12 cellular contexts compared by ENCODE assay signal in genomic region chr19:38708413-38709024, GRCh38. TPM values are rescaled to one million over a fixed set of nuclear protein-coding genes. Genes with fewer than 3 reads are reported as not detected.
DNase-seq lines count a peak whose midpoint lies in the region; ATAC-seq and TF ChIP-seq lines count a peak whose summit lies in the region.
"Had no signal": no experiment of that assay in that cellular context is flagged by ENCODE, and none has a peak within 500 bp of the region (broad histone marks: within the 10 kb centered on the region; RNA-seq: fewer than 3 reads in every experiment).

No MANE protein-coding gene starts in this region.

- no peak overlapping the region for H3K4ac ChIP-seq in mesenchymal stem cell (ENCODE audit: low read depth in 1 of 2, low read length in 2 of 2)

- H2AFZ ChIP-seq in mesenchymal stem cell (ENCODE audit: low read depth, low read length) (no peak overlapping the region), neural progenitor cell (replicated peaks) (no peak overlapping the region)

- H2BK12ac ChIP-seq in mesenchymal stem cell (ENCODE audit: low read length in 2 of 2), result no peak overlapping the region

- H3K18ac ChIP-seq in mesenchymal stem cell (ENCODE audit: low read depth in 1 of 2, low read length in 2 of 2), result peak overlapping the region in 1 of 2 experiments; percentile 50

- CTCF ChIA-PET in RWPE1 (lab: Yijun Ruan, JAX) (no interaction called here), T-cell (lab: Charles Lee) (no interaction called here)

- TF ChIP-seq CTCF in RWPE1 (conservative IDR thresholded peaks at IDR 0.05; ENCODE audit: low read depth), result no peak
- TF ChIP-seq CTCF in chondrocyte (IDR thresholded peaks at IDR 0.05), result no peak
- no peak for TF ChIP-seq CTCF in thoracic aorta (IDR thresholded peaks at IDR 0.05)
- no peak for TF ChIP-seq CTCF in neural progenitor cell (IDR thresholded peaks at IDR 0.05)

- H4K20me1 ChIP-seq in neural progenitor cell (ENCODE audit: low read depth), result peaks cover 9% of the 10 kb centered on the region

- H3K9me3 ChIP-seq in mesenchymal stem cell (ENCODE audit: control insufficient read depth, low read length) (no peaks in the 10 kb centered on the region), thoracic aorta (no peaks in the 10 kb centered on the region), neural progenitor cell (ENCODE audit: low read depth) (no peaks in the 10 kb centered on the region)
- H3K9me3 ChIP-seq: neutrophil had no signal

- H3K79me1 ChIP-seq in mesenchymal stem cell (replicated peaks; ENCODE audit: low read length, poor library complexity, severe bottlenecking), result peaks cover 5% of the 10 kb centered on the region

- no peaks in the 10 kb centered on the region for H3K79me2 ChIP-seq in neural progenitor cell (ENCODE audit: low read depth)

- H3K27me3 Mint-ChIP-seq in chondrocyte (ENCODE audit: low read depth) (no peaks in the 10 kb centered on the region), neural progenitor cell (ENCODE audit: insufficient read depth, low read depth) (peaks cover 3% of the 10 kb centered on the region), T-cell (no peaks in the 10 kb centered on the region)
- H3K27me3 Mint-ChIP-seq: activated naive CD8-positive, alpha-beta T cell treated with anti-CD3 and anti-CD28 coated beads, Interleukin-2, amount 10 ng/mL, durations not matched to agents 7 days and 5 days had no signal

- H3K36me3 ChIP-seq in mesenchymal stem cell (ENCODE audit: control insufficient read depth in 1 of 2, insufficient read depth in 2 of 2, low read depth in 1 of 2, low read length in 2 of 2) (peaks cover 92 to 98% of the 10 kb centered on the region in 2 experiments), thoracic aorta (peaks cover 85% of the 10 kb centered on the region), neural progenitor cell (no peaks in the 10 kb centered on the region)

- H3K27ac ChIP-seq in RWPE1 (peak overlapping the region; percentile 87), mesenchymal stem cell (ENCODE audit: low read length, poor library complexity, severe bottlenecking) (peak overlapping the region; percentile 70), thoracic aorta (peak overlapping the region; percentile 81 to 82), neural progenitor cell (no peak overlapping the region)
- H3K27ac ChIP-seq: neutrophil had no signal

- H3K4me3 Mint-ChIP-seq in chondrocyte (ENCODE audit: unreplicated experiment) (no peak overlapping the region), neural progenitor cell (no peak overlapping the region), T-cell (no peak overlapping the region)
- H3K4me3 Mint-ChIP-seq: activated naive CD8-positive, alpha-beta T cell treated with anti-CD3 and anti-CD28 coated beads, Interleukin-2, amount 10 ng/mL, durations not matched to agents 7 days and 5 days had no signal

- H3K27ac Mint-ChIP-seq in chondrocyte (ENCODE audit: unreplicated experiment), result peak overlapping the region; percentile 63
- no peak overlapping the region for H3K27ac Mint-ChIP-seq in neural progenitor cell
- H3K27ac Mint-ChIP-seq in T-cell, result no peak overlapping the region
- H3K27ac Mint-ChIP-seq: activated naive CD8-positive, alpha-beta T cell treated with anti-CD3 and anti-CD28 coated beads, Interleukin-2, amount 10 ng/mL, durations not matched to agents 7 days and 5 days had no signal

- no peaks in the 10 kb centered on the region for H3F3A ChIP-seq in neural progenitor cell (ENCODE audit: low read depth)

- POLR2A ChIA-PET in RWPE1 (lab: Yijun Ruan, JAX; ENCODE audit: low non-redundant PET), result interaction anchor here (0.6 kb wide), 1 partner anchor 66 kb away, joined by 3 read pairs; no protein-coding TSS in a partner anchor
- POLR2A ChIA-PET in T-cell (lab: Charles Lee), result no interaction called here

- H2AK5ac ChIP-seq in mesenchymal stem cell (ENCODE audit: low read length, severe bottlenecking), result peak overlapping the region; percentile 25

- H3K4me2 ChIP-seq in mesenchymal stem cell (ENCODE audit: low read length, poor library complexity, severe bottlenecking) (no peak overlapping the region), neural progenitor cell (no peak overlapping the region)

- H3K4me3 ChIP-seq in mesenchymal stem cell (ENCODE audit: insufficient read depth in 1 of 2, low read depth in 1 of 2, low read length in 2 of 2) (no peak overlapping the region), thoracic aorta (no peak overlapping the region), neural progenitor cell (no peak overlapping the region)

- H3K36me3 Mint-ChIP-seq in chondrocyte (ENCODE audit: low read depth), result peaks cover 55% of the 10 kb centered on the region
- peaks cover 19% of the 10 kb centered on the region for H3K36me3 Mint-ChIP-seq in neural progenitor cell
- peaks cover 39% of the 10 kb centered on the region for H3K36me3 Mint-ChIP-seq in T-cell

- H2BK5ac ChIP-seq in mesenchymal stem cell (ENCODE audit: low read depth, low read length, poor library complexity, severe bottlenecking), result peak overlapping the region; percentile 25

- no peak for ATAC-seq in thoracic aorta (ENCODE audit: insufficient number of reproducible peaks, low FRiP score, low read depth)
- no peak for ATAC-seq in T-cell (replicated peaks in 1 of 4)

- no peak overlapping the region for H2BK15ac ChIP-seq in mesenchymal stem cell (ENCODE audit: low read depth, poor library complexity, severe bottlenecking)

- H3K9me3 Mint-ChIP-seq in chondrocyte (ENCODE audit: low read depth) (no peaks in the 10 kb centered on the region), neural progenitor cell (no peaks in the 10 kb centered on the region), T-cell (no peaks in the 10 kb centered on the region)
- H3K9me3 Mint-ChIP-seq: activated naive CD8-positive, alpha-beta T cell treated with anti-CD3 and anti-CD28 coated beads, Interleukin-2, amount 10 ng/mL, durations not matched to agents 7 days and 5 days had no signal

- H3K27me3 ChIP-seq in mesenchymal stem cell (ENCODE audit: control insufficient read depth in 1 of 2, insufficient read depth in 1 of 2, low read length in 2 of 2) (no peaks in the 10 kb centered on the region), thoracic aorta (replicated peaks; ENCODE audit: insufficient read depth) (no peaks in the 10 kb centered on the region), neural progenitor cell (no peaks in the 10 kb centered on the region)
- H3K27me3 ChIP-seq: neutrophil had no signal

- H3K23ac ChIP-seq in mesenchymal stem cell (ENCODE audit: low read length in 2 of 2), result no peak overlapping the region

- WGBS in mesenchymal stem cell, result 96% methylated on average over 9 of the region's 10 CpGs

- H3K14ac ChIP-seq in mesenchymal stem cell (ENCODE audit: low read length in 2 of 2), result peak overlapping the region in 1 of 2 experiments; percentile 38

- H3K4me1 Mint-ChIP-seq in chondrocyte (ENCODE audit: low read depth) (peaks cover 58% of the 10 kb centered on the region), neural progenitor cell (peaks cover 3% of the 10 kb centered on the region), T-cell (no peaks in the 10 kb centered on the region)

- H4K8ac ChIP-seq in mesenchymal stem cell (ENCODE audit: low read length), result peak overlapping the region; percentile 41

- H2BK120ac ChIP-seq in mesenchymal stem cell (ENCODE audit: low read depth, low read length), result no peak overlapping the region

- no peak overlapping the region for H4K91ac ChIP-seq in mesenchymal stem cell (ENCODE audit: low read length)

- H3K4me1 ChIP-seq in mesenchymal stem cell (ENCODE audit: control insufficient read depth, insufficient read depth, low read depth, low read length), result peaks cover 73% of the 10 kb centered on the region
- H3K4me1 ChIP-seq in thoracic aorta (ENCODE audit: control insufficient read depth in 1 of 2, low read depth in 2 of 2), result peaks cover 30 to 89% of the 10 kb centered on the region in 2 donors
- no peaks in the 10 kb centered on the region for H3K4me1 ChIP-seq in neural progenitor cell

- DNase-seq in RWPE1 (ENCODE audit: low spot score), result no peak
- no peak for DNase-seq in chondrocyte (ENCODE audit: low spot score)
- DNase-seq in mesenchymal stem cell, result no peak
- DNase-seq in thoracic aorta (ENCODE audit: low spot score), result no peak
- no peak for DNase-seq in H4 (ENCODE audit: low spot score)
- DNase-seq in neural progenitor cell (ENCODE audit: low spot score), result no peak
- no peak for DNase-seq in T-cell
- DNase-seq: activated naive CD8-positive, alpha-beta T cell treated with anti-CD3 and anti-CD28 coated beads, Interleukin-2, amount 10 ng/mL, durations not matched to agents 7 days and 5 days; NCI-H146; NCI-H524; SHP77 treated with DMSO at 0.1 percent for 48 hours had no signal

- H3K9ac ChIP-seq in mesenchymal stem cell (ENCODE audit: low read length) (no peak overlapping the region), neural progenitor cell (no peak overlapping the region)

RNA-seq across cellular contexts. Expression of gene CAPN12, which starts 35.8 kb away (rescaled TPM):
- total RNA-seq in chondrocyte (0.40 to 0.44 TPM (median 0.44 TPM) in 3 replicates), thoracic aorta (1 to 10 TPM in 1 of 2 donors, under 1 TPM in 1; 0.81 to 2.1 TPM), neural progenitor cell (ENCODE audit: low replicate concordance) (1.0 and 4.9 TPM in 2 replicates), T-cell (10 to 100 TPM in 2 of 5 donors, 1 to 10 TPM in 3; 2.5 to 13.8 (median 8.8) TPM)
- 1.6 TPM for polyA plus RNA-seq in mesenchymal stem cell (2013, experiment 1 of 2)
- polyA plus RNA-seq in mesenchymal stem cell (2013, experiment 2 of 2), result 1.5 TPM
- total RNA-seq in H4 (2014; rRNA removed; shearing (Covaris generic)), result not detected in 2 replicates
